15 cellular contexts compared by ENCODE assay signal in genomic region chr12:115213118-115213517, GRCh38.
"Had no signal": no experiment of that assay in that cellular context is flagged by ENCODE, and none has a peak within 500 bp of the region (broad histone marks: within the 10 kb centered on the region; RNA-seq: fewer than 3 reads in every experiment).

No MANE protein-coding gene starts in this region.

- H3K27me3 Mint-ChIP-seq: activated CD4-positive, alpha-beta memory T cell treated with anti-CD3 and anti-CD28 coated beads, Interleukin-2, amount 10 ng/mL, durations not matched to agents 7 days and 5 days; activated CD4-positive, alpha-beta T cell treated with anti-CD3 and anti-CD28 coated beads for 36 hours; effector memory CD8-positive, alpha-beta T cell had no signal

- H3K27ac ChIP-seq: epithelial cell of prostate, SK-N-MC, WERI-Rb-1 had no signal

- H3K4me1 Mint-ChIP-seq: activated CD4-positive, alpha-beta memory T cell treated with anti-CD3 and anti-CD28 coated beads, Interleukin-2, amount 10 ng/mL, durations not matched to agents 7 days and 5 days; activated CD4-positive, alpha-beta T cell treated with anti-CD3 and anti-CD28 coated beads for 36 hours; T-cell had no signal

- DNase-seq: activated CD4-positive, alpha-beta memory T cell treated with anti-CD3 and anti-CD28 coated beads, Interleukin-2, amount 10 ng/mL, durations not matched to agents 7 days and 5 days; activated CD4-positive, alpha-beta T cell treated with anti-CD3 and anti-CD28 coated beads for 36 hours; activated gamma-delta T cell; activated T-cell treated with anti-CD3 and anti-CD28 coated beads, Interleukin-2, amount 50 U/mL, for 48 hours; aorta; effector memory CD8-positive, alpha-beta T cell; left colon; stimulated activated naive CD4-positive, alpha-beta T cell; T-cell; T1000; WERI-Rb-1 had no signal

- H3K36me3 ChIP-seq: WERI-Rb-1 had no signal

- ATAC-seq: activated CD4-positive, alpha-beta T cell treated with anti-CD3 and anti-CD28 coated beads for 36 hours; effector memory CD8-positive, alpha-beta T cell; left colon; T-cell had no signal

- H3K36me3 Mint-ChIP-seq: activated naive CD8-positive, alpha-beta T cell; T-cell had no signal

- H3K4me3 Mint-ChIP-seq: activated CD4-positive, alpha-beta memory T cell treated with anti-CD3 and anti-CD28 coated beads, Interleukin-2, amount 10 ng/mL, durations not matched to agents 7 days and 5 days; activated CD4-positive, alpha-beta T cell treated with anti-CD3 and anti-CD28 coated beads for 36 hours; activated naive CD8-positive, alpha-beta T cell; effector memory CD8-positive, alpha-beta T cell; T-cell had no signal

- H3K4me3 ChIP-seq: coronary artery, SK-N-MC had no signal

- H3K27ac Mint-ChIP-seq: activated CD4-positive, alpha-beta memory T cell treated with anti-CD3 and anti-CD28 coated beads, Interleukin-2, amount 10 ng/mL, durations not matched to agents 7 days and 5 days; activated CD4-positive, alpha-beta T cell treated with anti-CD3 and anti-CD28 coated beads for 36 hours; activated naive CD8-positive, alpha-beta T cell; effector memory CD8-positive, alpha-beta T cell; T-cell had no signal
